In the genomic region with DNA sequence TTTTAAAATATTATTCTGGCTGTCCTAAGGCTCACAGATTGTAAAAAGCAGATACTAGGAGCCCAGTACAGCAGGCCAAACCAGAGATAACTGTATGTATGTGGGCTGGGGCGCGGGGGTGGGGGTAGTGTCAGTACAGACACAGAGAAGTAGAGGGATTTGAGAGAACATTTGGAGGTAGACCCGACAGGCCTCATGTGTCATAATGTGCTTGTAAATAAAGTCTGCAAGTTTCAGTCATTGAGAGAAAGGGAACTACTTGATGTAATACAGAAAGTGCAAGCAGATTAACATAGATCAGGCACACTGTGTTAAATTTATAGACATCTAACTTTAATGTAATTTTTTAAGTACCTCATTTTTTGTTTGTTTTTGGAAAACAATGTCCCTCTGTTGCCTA, we compare ENCODE assay signal across 8 cellular contexts. TPM values are rescaled to one million over a fixed set of nuclear protein-coding genes. Genes with fewer than 3 reads are reported as not detected.
A peak's percentile ranks its signal among the peaks of the same experiment; 100 is the strongest.
DNase-seq lines count a peak whose midpoint lies in the region; ATAC-seq, FAIRE-seq and TF ChIP-seq lines count a peak whose summit lies in the region.

No MANE protein-coding gene starts in this region.

- WGBS in GM12878 (ENCODE audit: insufficient coverage, insufficient replicate concordance, low lambda C conversion rate, missing lambda C conversion rate): 6% methylated on average over 3 of the region's 3 CpGs

- peak overlapping the region; percentile 87 for H3K4me2 ChIP-seq in GM12878 (ENCODE audit: control insufficient read depth, insufficient read depth)

- SMC1A ChIA-PET in GM12878 (lab: Charles Lee; ENCODE audit: uncharacterized antibody, unreplicated experiment): interaction anchor here (1.0 to 2.5 kb wide), 2 partner anchors 9 to 39 kb away, joined by 4 to 10 read pairs; no protein-coding TSS in a partner anchor

- no peaks in the 10 kb centered on the region for H3K27me3 ChIP-seq in GM06990 (replicated peaks; ENCODE audit: control insufficient read depth, insufficient read depth, low read length)
- no peaks in the 10 kb centered on the region for H3K27me3 ChIP-seq in GM12878 (replicated peaks in 1 of 2; ENCODE audit: control insufficient read depth in 2 of 2, insufficient read depth in 2 of 2, low read length in 1 of 2)
- H3K27me3 ChIP-seq in foreskin keratinocyte: no peaks in the 10 kb centered on the region
- no peaks in the 10 kb centered on the region for H3K27me3 ChIP-seq in H7 (ENCODE audit: control insufficient read depth, insufficient read depth, low read length)

- peak; percentile 96 for FAIRE-seq in GM12878 (lab: Jason Lieb, UNC)

- ATAC-seq in GM21360 (IDR thresholded peaks at IDR 0.05; ENCODE audit: unreplicated experiment) (peak; percentile 74), HG03521 (IDR thresholded peaks at IDR 0.05; ENCODE audit: unreplicated experiment) (peak; percentile 78), GM12878 (peak; percentile 80), foreskin keratinocyte (no peak)

- DNase-seq in GM06990 (ENCODE audit: extremely low read depth, insufficient read length) (peak; percentile 78), GM12878 (ENCODE audit: low read depth, low spot score) (peak; percentile 85), DMS114 treated with DMSO at 0.1 percent for 48 hours (lab: John Stamatoyannopoulos, UW; ENCODE audit: unreplicated experiment) (no peak), foreskin keratinocyte (no peak), NCI-H446 (lab: John Stamatoyannopoulos, UW) (no peak), H7 (no peak)

- no TSS peak for BruUV-seq in GM12878 (replicated peaks; lab: Mats Ljungman, UMichigan)

- CTCF ChIA-PET in GM12878 (lab: Yijun Ruan, JAX): interaction anchor here (0.6 to 2.5 kb wide), 4 partner anchors 9 to 49 kb away, joined by 3 to 13 read pairs (median 5); no protein-coding TSS in a partner anchor

- H3K4me1 ChIP-seq in GM12878 (ENCODE audit: control insufficient read depth, insufficient read depth, low read length) (peaks cover 49% of the 10 kb centered on the region), foreskin keratinocyte (peaks cover 3% of the 10 kb centered on the region)

- H3K4me3 ChIP-seq in GM06990 (replicated peaks; ENCODE audit: low read depth, low read length): peak overlapping the region; percentile 8
- peak overlapping the region; percentile 44; the same call in 1 of the 2 replicates for H3K4me3 ChIP-seq in GM12878
- no peak overlapping the region for H3K4me3 ChIP-seq in H7 (ENCODE audit: insufficient read depth, low read depth, low read length)

- TF ChIP-seq RAD21 in GM12878 (IDR thresholded peaks at IDR 0.05; ENCODE audit: insufficient read depth, low read depth, low read length): 0 out of 2 replicates have a peak, but pooled peaks have one; percentile 11

- TF ChIP-seq EP300 in GM12878 (IDR thresholded peaks at IDR 0.05; ENCODE audit: borderline replicate concordance in 1 of 2, control insufficient read depth in 1 of 2, low read depth in 2 of 2, low read length in 2 of 2): peak; percentile 22 to 67; a peak in 2 of 4 replicates

- RAD21 ChIA-PET in GM12878 (lab: Charles Lee; ENCODE audit: unreplicated experiment): interaction anchor here (1.3 to 2.5 kb wide), 4 partner anchors 9 to 44 kb away, joined by 3 to 14 read pairs (median 8); a partner anchor contains a TSS

- in situ Hi-C loops in GM12878 (cut with MboI): loop anchor here (5.0 to 25.0 kb wide), 3 partner anchors 40 to 1050 kb away; a partner anchor contains a TSS

- H3K27ac ChIP-seq in GM12878 (ENCODE audit: control insufficient read depth, insufficient read depth) (peak overlapping the region; percentile 94), foreskin keratinocyte (no peak overlapping the region)

- POLR2A ChIA-PET in GM12878 (lab: Charles Lee): no interaction called here

- H3K9ac ChIP-seq in GM12878 (ENCODE audit: control insufficient read depth, insufficient read depth, low read length): peak overlapping the region; percentile 65

- H4K20me1 ChIP-seq in GM12878 (ENCODE audit: control insufficient read depth, insufficient read depth): no peaks in the 10 kb centered on the region

- no peaks in the 10 kb centered on the region; the same call in 1 of the 2 replicates for H3K79me2 ChIP-seq in GM12878 (ENCODE audit: control insufficient read depth, insufficient read depth, low read length)

- H3K9me3 ChIP-seq in GM12878 (replicated peaks; ENCODE audit: control insufficient read depth, insufficient read depth, low read length): no peaks in the 10 kb centered on the region

- intact Hi-C loops in GM12878 (cut with micrococcal nuclease; ENCODE audit: unreplicated experiment): loop anchor here (1.0 to 10.0 kb wide), 3 partner anchors 8 to 1053 kb away; no protein-coding TSS in a partner anchor

- TF ChIP-seq POLR2A in GM12878 (IDR thresholded peaks at IDR 0.05; ENCODE audit: low read depth, low read length): no peak

- peak overlapping the region; percentile 25; the same call in 1 of the 2 replicates for H2AFZ ChIP-seq in GM12878 (ENCODE audit: control insufficient read depth, low read depth, low read length)

- TF ChIP-seq CTCF in GM06990 (IDR thresholded peaks at IDR 0.05; ENCODE audit: insufficient read depth, low read length, poor library complexity, severe bottlenecking): no peak
- no peak for TF ChIP-seq CTCF in GM12878 (IDR thresholded peaks at IDR 0.05 in 2 of 3, conservative IDR thresholded peaks at IDR 0.05 in 1 of 3; ENCODE audit: control insufficient read depth in 2 of 3, extremely low read depth in 1 of 3, insufficient read depth in 1 of 3, low read depth in 3 of 3, low read length in 3 of 3)
- TF ChIP-seq CTCF in foreskin keratinocyte (conservative IDR thresholded peaks at IDR 0.05): no peak

- H3K36me3 ChIP-seq in GM06990 (ENCODE audit: control insufficient read depth, insufficient read depth, low read length) (no peaks in the 10 kb centered on the region), GM12878 (ENCODE audit: control insufficient read depth in 2 of 2, insufficient read depth in 2 of 2, low read length in 1 of 2) (no peaks in the 10 kb centered on the region), H7 (replicated peaks; ENCODE audit: control insufficient read depth, insufficient read depth, low read length) (no peaks in the 10 kb centered on the region)

TF ChIP-seq in GM12878, 131 proteins besides CTCF, POLR2A, EP300 and RAD21 (continues in another document):
- TF ChIP-seq CHD4 (IDR thresholded peaks at IDR 0.05) (no peak), KLF5 (IDR thresholded peaks at IDR 0.05; ENCODE audit: partially characterized antibody) (no peak), YBX1 (IDR thresholded peaks at IDR 0.05) (no peak), RUNX3 (IDR thresholded peaks at IDR 0.05; ENCODE audit: low read length) (peak; percentile 66), CHD2 (IDR thresholded peaks at IDR 0.05; ENCODE audit: borderline replicate concordance, low read depth, low read length) (0 out of 2 replicates have a peak, but pooled peaks have one; percentile 45), SUPT20H (IDR thresholded peaks at IDR 0.05; ENCODE audit: borderline replicate concordance, control insufficient read depth, low read depth, low read length) (no peak), ZNF207 (IDR thresholded peaks at IDR 0.05; ENCODE audit: borderline replicate concordance) (no peak), IRF4 (IDR thresholded peaks at IDR 0.05; ENCODE audit: low read depth, low read length) (peak; percentile 74; the same call in 1 of the 2 replicates)

RNA-seq across cellular contexts. Expression of a gene that starts 7.4 kb away (rescaled TPM):
- total RNA-seq in GM12878 (2013; cell fraction: nucleolus; rRNA removed): 89.3 and 93.7 TPM in 2 replicates
- total RNA-seq in GM12878 (2014; rRNA removed) (8.8 and 10.0 TPM in 2 replicates), GM12878 (2014; rRNA removed; fragmentation: Illumina TruSeq; extraction: Trizol) (8.2 and 8.6 TPM in 2 replicates), GM12878 (2021) (6.4 TPM in 2 replicates), foreskin keratinocyte (12.4 and 13.4 TPM in 2 replicates)
- 4.8 TPM for polyA plus RNA-seq in GM12878 (2011; ENCODE audit: low read depth)
- polyA plus RNA-seq in GM12878 (2011; rRNA removed) (18.0 and 28.6 TPM in 2 replicates), GM12878 (2014; fragmentation: Illumina TruSeq; extraction: Trizol) (8.0 and 10.7 TPM in 2 replicates), GM12878 (2014; fragmentation: Nextera tagmentation; extraction: Ambion mirVana) (1 to 10 TPM; 2.8 to 2.9 TPM), GM12878 (2014; rRNA removed) (6.9 and 10.5 TPM in 2 replicates), GM12878 (2016; fragmentation: Nextera tagmentation; extraction: Ambion mirVana) (10 to 100 TPM; 13.5 to 14.0 TPM), foreskin keratinocyte (4.8 and 6.3 TPM in 2 replicates)
- polyA plus RNA-seq in GM12878 (2011; cell fraction: cytosol; rRNA removed): 5.1 and 6.2 TPM in 2 replicates
- 33.6 and 33.8 TPM in 2 replicates for polyA plus RNA-seq in GM12878 (2011; cell fraction: nucleus; rRNA removed)
- polyA plus RNA-seq in GM12878 (2012): 9.0 and 14.9 TPM in 2 replicates
- polyA minus RNA-seq in GM12878 (2011; rRNA and poly(A)+ RNA removed): 14.7 and 17.3 TPM in 2 replicates
- 6.1 and 6.7 TPM in 2 replicates for polyA minus RNA-seq in GM12878 (2011; cell fraction: cytosol; rRNA and poly(A)+ RNA removed)
- 24.1 and 33.1 TPM in 2 replicates for polyA minus RNA-seq in GM12878 (2011; cell fraction: nucleus; rRNA and poly(A)+ RNA removed)
- total RNA-seq in H7 (2014; rRNA removed; shearing (Covaris generic)): 30.7 and 55.2 TPM in 2 replicates

RNA-seq across cellular contexts. Expression of a gene that starts 37.4 kb away (rescaled TPM):
- total RNA-seq in GM12878 (2013; cell fraction: nucleolus; rRNA removed): 77.2 and 78.5 TPM in 2 replicates
- total RNA-seq in GM12878 (2014; rRNA removed): 57.0 and 61.0 TPM in 2 replicates
- 63.4 and 65.2 TPM in 2 replicates for total RNA-seq in GM12878 (2014; rRNA removed; fragmentation: Illumina TruSeq; extraction: Trizol)
- total RNA-seq in GM12878 (2021): 170 and 190 TPM in 2 replicates
- polyA plus RNA-seq in GM12878 (2011; ENCODE audit: low read depth): 30.4 TPM
- 276 and 424 TPM in 2 replicates for polyA plus RNA-seq in GM12878 (2011; rRNA removed)
- 52.8 and 62.4 TPM in 2 replicates for polyA plus RNA-seq in GM12878 (2011; cell fraction: cytosol; rRNA removed)
- polyA plus RNA-seq in GM12878 (2011; cell fraction: nucleus; rRNA removed): 77.7 and 86.1 TPM in 2 replicates
- 60.1 and 91.8 TPM in 2 replicates for polyA plus RNA-seq in GM12878 (2012)
- 86.0 and 97.2 TPM in 2 replicates for polyA plus RNA-seq in GM12878 (2014; fragmentation: Illumina TruSeq; extraction: Trizol)
- polyA plus RNA-seq in GM12878 (2014; fragmentation: Nextera tagmentation; extraction: Ambion mirVana): 10 to 100 TPM; 27.0 to 53.5 TPM
- polyA plus RNA-seq in GM12878 (2014; rRNA removed): 58.9 and 59.4 TPM in 2 replicates
- polyA plus RNA-seq in GM12878 (2016; fragmentation: Nextera tagmentation; extraction: Ambion mirVana): 10 to 100 TPM; 24.1 to 31.3 TPM
- 81.7 and 105 TPM in 2 replicates for polyA minus RNA-seq in GM12878 (2011; rRNA and poly(A)+ RNA removed)
- polyA minus RNA-seq in GM12878 (2011; cell fraction: cytosol; rRNA and poly(A)+ RNA removed): 102 and 156 TPM in 2 replicates
- 30.2 and 54.2 TPM in 2 replicates for polyA minus RNA-seq in GM12878 (2011; cell fraction: nucleus; rRNA and poly(A)+ RNA removed)
- 113 and 123 TPM in 2 replicates for total RNA-seq in foreskin keratinocyte
- 119 and 163 TPM in 2 replicates for polyA plus RNA-seq in foreskin keratinocyte
- 55.9 and 61.0 TPM in 2 replicates for total RNA-seq in H7 (2014; rRNA removed; shearing (Covaris generic))

Comparison
In these comparisons a context has a peak if more than half of its experiments do, and no peak if none do; other contexts are left out.
1. DNase-seq: peak in GM06990 (single experiment) and GM12878 (single experiment); none in DMS114 treated with DMSO at 0.1 percent for 48 hours (single experiment), foreskin keratinocyte (0 of 2), NCI-H446 (0 of 2) and H7 (single experiment).